Comparison of ENCODE assay signal across 8 cellular contexts in genomic region chr11:46332568-46333128, GRCh38. TPM values are rescaled to one million over a fixed set of nuclear protein-coding genes. Genes with fewer than 3 reads are reported as not detected.
A peak's percentile ranks its signal among the peaks of the same experiment; 100 is the strongest.
DNase-seq lines count a peak whose midpoint lies in the region; ATAC-seq, FAIRE-seq and TF ChIP-seq lines count a peak whose summit lies in the region.

No MANE protein-coding gene starts in this region.

- H3K4me3 ChIP-seq in endothelial cell of umbilical vein (replicated peaks in 1 of 3; ENCODE audit: insufficient read depth in 1 of 3, low read depth in 1 of 3, low read length in 3 of 3) (peak overlapping the region in 1 of 3 experiments; percentile 10), osteoblast (ENCODE audit: insufficient read depth, low read length) (peak overlapping the region; percentile 50), PC-3 (ENCODE audit: low read length) (no peak overlapping the region)

- H3K9me1 ChIP-seq in endothelial cell of umbilical vein (replicated peaks; ENCODE audit: control insufficient read depth, extremely low read depth, insufficient read depth, low read length): no peaks in the 10 kb centered on the region

- no TSS peak for BruUV-seq in endothelial cell of umbilical vein (replicated peaks; lab: Mats Ljungman, UMichigan)
- no TSS peak for BruUV-seq in PC-3 (replicated peaks; lab: Mats Ljungman, UMichigan)

- no peak for FAIRE-seq in endothelial cell of umbilical vein (lab: Jason Lieb, UNC)

- no peaks in the 10 kb centered on the region for H3K4me1 ChIP-seq in endothelial cell of umbilical vein (ENCODE audit: control insufficient read depth, extremely low read depth, insufficient read depth, low read length)
- peaks cover 2% of the 10 kb centered on the region for H3K4me1 ChIP-seq in osteoblast (ENCODE audit: insufficient read depth, low read length)
- H3K4me1 ChIP-seq in PC-3 (ENCODE audit: insufficient read depth, low read length): no peaks in the 10 kb centered on the region

- no peaks in the 10 kb centered on the region for H3F3A ChIP-seq in PC-3 (ENCODE audit: low read length, unreplicated experiment)

- H3K4me3 Mint-ChIP-seq in activated CD4-positive, alpha-beta T cell treated with anti-CD3 and anti-CD28 coated beads for 36 hours: peak overlapping the region; percentile 71

- no peaks in the 10 kb centered on the region for H3K9me2 ChIP-seq in PC-3 (replicated peaks; ENCODE audit: low read length)

- H3K27ac ChIP-seq in endothelial cell of umbilical vein (ENCODE audit: insufficient read depth, low read depth, low read length) (no peak overlapping the region), osteoblast (ENCODE audit: low read depth, low read length) (no peak overlapping the region), PC-3 (ENCODE audit: low read length) (no peak overlapping the region)

- H3K9me3 ChIP-seq in endothelial cell of umbilical vein (replicated peaks; ENCODE audit: control insufficient read depth, insufficient read depth, low read length) (no peaks in the 10 kb centered on the region), osteoblast (ENCODE audit: low read depth, low read length) (no peaks in the 10 kb centered on the region), PC-3 (ENCODE audit: low read length) (no peaks in the 10 kb centered on the region)

- H3K27me3 Mint-ChIP-seq in activated CD4-positive, alpha-beta T cell treated with anti-CD3 and anti-CD28 coated beads for 36 hours: no peaks in the 10 kb centered on the region

- H3K9me3 Mint-ChIP-seq in activated CD4-positive, alpha-beta T cell treated with anti-CD3 and anti-CD28 coated beads for 36 hours (ENCODE audit: low read depth): no peaks in the 10 kb centered on the region

- H3K27me3 ChIP-seq in endothelial cell of umbilical vein (ENCODE audit: control insufficient read depth in 2 of 2, insufficient read depth in 2 of 2, low read length in 2 of 2) (peaks cover 46 to 48% of the 10 kb centered on the region in 2 experiments), osteoblast (ENCODE audit: insufficient read depth, low read length) (peaks cover 59% of the 10 kb centered on the region), PC-3 (ENCODE audit: low read length) (peaks cover 15% of the 10 kb centered on the region)

- H2AFZ ChIP-seq in endothelial cell of umbilical vein (ENCODE audit: low read depth, low read length): no peak overlapping the region
- H2AFZ ChIP-seq in osteoblast (ENCODE audit: low read length): no peak overlapping the region
- no peak overlapping the region for H2AFZ ChIP-seq in PC-3 (ENCODE audit: low read length)

- H3K4me1 Mint-ChIP-seq in activated CD4-positive, alpha-beta T cell treated with anti-CD3 and anti-CD28 coated beads for 36 hours: peaks cover 72% of the 10 kb centered on the region

- peak overlapping the region; percentile 3 for H3K27ac Mint-ChIP-seq in activated CD4-positive, alpha-beta T cell treated with anti-CD3 and anti-CD28 coated beads for 36 hours

- peak; percentile 7 for ATAC-seq in activated CD4-positive, alpha-beta T cell treated with anti-CD3 and anti-CD28 coated beads for 36 hours
- ATAC-seq in PC-3: no peak
- no peak for ATAC-seq in GM21526 (IDR thresholded peaks at IDR 0.05; ENCODE audit: low FRiP score, unreplicated experiment)
- ATAC-seq in GM21576 (IDR thresholded peaks at IDR 0.05; ENCODE audit: unreplicated experiment): no peak

- intact Hi-C loops in activated CD4-positive, alpha-beta T cell treated with anti-CD3 and anti-CD28 coated beads for 36 hours (cut with DNase I, micrococcal nuclease): loop anchor here in 1 of 2 experiments (1.0 to 5.0 kb wide), 2 partner anchors 15 to 1385 kb away; partner anchors contain the start of genes AGBL2 and DGKZ
- intact Hi-C loops in endothelial cell of umbilical vein (cut with micrococcal nuclease): no loop called here
- intact Hi-C loops in PC-3 (cut with micrococcal nuclease): no loop called here

- dilution Hi-C loops in endothelial cell of umbilical vein (cut with MboI; ENCODE audit: extremely low pct_ligation_motif_present, low sequenced_read_pairs): no loop called here

- no peaks in the 10 kb centered on the region for H4K20me1 ChIP-seq in endothelial cell of umbilical vein (replicated peaks; ENCODE audit: control insufficient read depth, extremely low read depth, insufficient read depth, low read length)
- no peaks in the 10 kb centered on the region for H4K20me1 ChIP-seq in osteoblast (ENCODE audit: insufficient read depth, low read length)
- H4K20me1 ChIP-seq in PC-3 (ENCODE audit: low read length): no peaks in the 10 kb centered on the region

- H3K36me3 Mint-ChIP-seq in activated CD4-positive, alpha-beta T cell treated with anti-CD3 and anti-CD28 coated beads for 36 hours (ENCODE audit: low read depth): no peaks in the 10 kb centered on the region

- CTCF ChIA-PET in activated CD4-positive, alpha-beta T cell treated with anti-CD3 and anti-CD28 coated beads for 36 hours (lab: Charles Lee): interaction anchor here (0.9 to 10.2 kb wide), 5 partner anchors 14 to 94 kb away, joined by 3 to 139 read pairs (median 4); partner anchors contain the start of gene DGKZ
- CTCF ChIA-PET in endothelial cell of umbilical vein (lab: Charles Lee) (interaction anchor here (0.9 to 1.2 kb wide), 5 partner anchors 9 to 53 kb away, joined by 3 to 4 read pairs (median 4); no protein-coding TSS in a partner anchor), PC-3 (lab: Charles Lee) (no interaction called here)

- DNase-seq in GM03348 (ENCODE audit: low spot score) (peak; percentile 35), endothelial cell of umbilical vein (ENCODE audit: low read depth, low spot score) (no peak), osteoblast (ENCODE audit: insufficient read length, low spot score, missing footprints) (no peak), PC-3 (no peak), HCEC 1CT (no peak)
- DNase-seq in activated CD4-positive, alpha-beta T cell treated with anti-CD3 and anti-CD28 coated beads for 36 hours: peak; percentile 75

- H3K79me2 ChIP-seq in endothelial cell of umbilical vein (ENCODE audit: control insufficient read depth, insufficient read depth, low read length): no peaks in the 10 kb centered on the region
- H3K79me2 ChIP-seq in osteoblast (ENCODE audit: insufficient read depth, low read length): no peaks in the 10 kb centered on the region
- H3K79me2 ChIP-seq in PC-3 (ENCODE audit: low read length): no peaks in the 10 kb centered on the region

- H3K36me3 ChIP-seq in endothelial cell of umbilical vein (ENCODE audit: control insufficient read depth in 2 of 2, extremely low read depth in 1 of 2, insufficient read depth in 2 of 2, low read length in 2 of 2) (no peaks in the 10 kb centered on the region), osteoblast (ENCODE audit: insufficient read depth, low read length) (no peaks in the 10 kb centered on the region), PC-3 (ENCODE audit: low read depth, low read length) (no peaks in the 10 kb centered on the region)

- POLR2A ChIA-PET in activated CD4-positive, alpha-beta T cell treated with anti-CD3 and anti-CD28 coated beads for 36 hours (lab: Charles Lee): no interaction called here
- POLR2A ChIA-PET in endothelial cell of umbilical vein (lab: Charles Lee) (no interaction called here), PC-3 (lab: Charles Lee; ENCODE audit: unreplicated experiment) (no interaction called here)

- H3K9ac ChIP-seq in endothelial cell of umbilical vein (replicated peaks; ENCODE audit: extremely low read depth, insufficient read depth, low read length): no peak overlapping the region
- H3K9ac ChIP-seq in PC-3 (ENCODE audit: low read length): no peak overlapping the region

- no peak overlapping the region for H3K4me2 ChIP-seq in endothelial cell of umbilical vein (ENCODE audit: insufficient read depth, low read length)
- H3K4me2 ChIP-seq in osteoblast (ENCODE audit: insufficient read depth, low read length): peak overlapping the region; percentile 60
- H3K4me2 ChIP-seq in PC-3 (ENCODE audit: low read length): no peak overlapping the region

- TF ChIP-seq CTCF in endothelial cell of umbilical vein (IDR thresholded peaks at IDR 0.05; ENCODE audit: extremely low read depth in 1 of 2, insufficient read depth in 1 of 2, low read depth in 1 of 2, low read length in 2 of 2): no peak
- TF ChIP-seq CTCF in osteoblast (IDR thresholded peaks at IDR 0.05; ENCODE audit: extremely low read depth, low read depth, low read length): no peak
- TF ChIP-seq CTCF in PC-3 (conservative IDR thresholded peaks at IDR 0.05; ENCODE audit: low read depth, low read length): no peak

- TF ChIP-seq POLR2A in endothelial cell of umbilical vein (IDR thresholded peaks at IDR 0.05; ENCODE audit: low read depth, low read length): no peak

RNA-seq across cellular contexts. Expression of gene DGKZ, which starts 14.6 kb away (rescaled TPM):
- 100 to 1,000 TPM in 1 of 2 experiments, 10 to 100 TPM in 1; 87.6 to 101 TPM for total RNA-seq in activated CD4-positive, alpha-beta T cell treated with anti-CD3 and anti-CD28 coated beads for 36 hours
- total RNA-seq in endothelial cell of umbilical vein (87.1 and 88.8 TPM in 2 replicates), osteoblast (47.1 and 52.5 TPM in 2 replicates), PC-3 (2014; rRNA removed) (70.2 and 91.0 TPM in 2 replicates)
- polyA plus RNA-seq in endothelial cell of umbilical vein: 127 and 170 TPM in 2 replicates
- polyA plus RNA-seq in endothelial cell of umbilical vein (2011; cell fraction: cytosol; rRNA removed): 69.0 and 76.0 TPM in 2 replicates
- 204 and 251 TPM in 2 replicates for polyA plus RNA-seq in endothelial cell of umbilical vein (2011; cell fraction: nucleus; rRNA removed)
- polyA plus RNA-seq in endothelial cell of umbilical vein (2012): 59.6 and 63.6 TPM in 2 replicates
- 55.0 and 79.1 TPM in 2 replicates for polyA minus RNA-seq in endothelial cell of umbilical vein
- 71.7 TPM for polyA minus RNA-seq in endothelial cell of umbilical vein (2011; cell fraction: cytosol; rRNA and poly(A)+ RNA removed)
- 47.8 and 91.7 TPM in 2 replicates for polyA minus RNA-seq in endothelial cell of umbilical vein (2011; cell fraction: nucleus; rRNA and poly(A)+ RNA removed)

RNA-seq across cellular contexts. Expression of gene MDK, which starts 48.8 kb away (rescaled TPM):
- 1 to 10 TPM; 3.0 to 6.7 TPM for total RNA-seq in activated CD4-positive, alpha-beta T cell treated with anti-CD3 and anti-CD28 coated beads for 36 hours
- total RNA-seq in endothelial cell of umbilical vein (331 and 336 TPM in 2 replicates), osteoblast (27.5 and 27.7 TPM in 2 replicates), PC-3 (2014; rRNA removed) (184 and 232 TPM in 2 replicates)
- polyA plus RNA-seq in endothelial cell of umbilical vein: 893 and 985 TPM in 2 replicates
- polyA plus RNA-seq in endothelial cell of umbilical vein (2011; cell fraction: cytosol; rRNA removed): 1,084 and 1,357 TPM in 2 replicates
- polyA plus RNA-seq in endothelial cell of umbilical vein (2011; cell fraction: nucleus; rRNA removed): 265 and 313 TPM in 2 replicates
- 568 and 909 TPM in 2 replicates for polyA plus RNA-seq in endothelial cell of umbilical vein (2012)
- polyA minus RNA-seq in endothelial cell of umbilical vein: 140 and 146 TPM in 2 replicates
- not detected for polyA minus RNA-seq in endothelial cell of umbilical vein (2011; cell fraction: cytosol; rRNA and poly(A)+ RNA removed)
- 15.5 and 33.7 TPM in 2 replicates for polyA minus RNA-seq in endothelial cell of umbilical vein (2011; cell fraction: nucleus; rRNA and poly(A)+ RNA removed)

RNA-seq across cellular contexts. Expression of gene CREB3L1, which starts 55.2 kb away (rescaled TPM):
- under 1 TPM in 1 of 2 experiments, not detected in 1; 0.19 TPM for total RNA-seq in activated CD4-positive, alpha-beta T cell treated with anti-CD3 and anti-CD28 coated beads for 36 hours
- 0.78 and 0.84 TPM in 2 replicates for total RNA-seq in endothelial cell of umbilical vein
- polyA plus RNA-seq in endothelial cell of umbilical vein: 0.22 and 0.23 TPM in 2 replicates
- 0.34 and 0.41 TPM in 2 replicates for polyA plus RNA-seq in endothelial cell of umbilical vein (2011; cell fraction: cytosol; rRNA removed)
- 0.13 and 0.20 TPM in 2 replicates for polyA plus RNA-seq in endothelial cell of umbilical vein (2011; cell fraction: nucleus; rRNA removed)
- polyA plus RNA-seq in endothelial cell of umbilical vein (2012): 0.68 and 1.3 TPM in 2 replicates
- 0.19 and 1.5 TPM in 2 replicates for polyA minus RNA-seq in endothelial cell of umbilical vein
- polyA minus RNA-seq in endothelial cell of umbilical vein (2011; cell fraction: cytosol; rRNA and poly(A)+ RNA removed): 2.8 TPM
- polyA minus RNA-seq in endothelial cell of umbilical vein (2011; cell fraction: nucleus; rRNA and poly(A)+ RNA removed): not detected in 2 replicates
- 30.1 and 33.3 TPM in 2 replicates for total RNA-seq in osteoblast
- 1.1 and 1.4 TPM in 2 replicates for total RNA-seq in PC-3 (2014; rRNA removed)

RNA-seq across cellular contexts. Expression of gene CHRM4, which starts 58.9 kb away (rescaled TPM):
- total RNA-seq in activated CD4-positive, alpha-beta T cell treated with anti-CD3 and anti-CD28 coated beads for 36 hours: under 1 TPM in 1 of 2 experiments, not detected in 1; 0.19 TPM
- total RNA-seq in endothelial cell of umbilical vein: 0.22 TPM in 1 of 2 replicates, not detected in the other
- 0.04 and 0.13 TPM in 2 replicates for polyA plus RNA-seq in endothelial cell of umbilical vein
- 0.05 and 0.13 TPM in 2 replicates for polyA plus RNA-seq in endothelial cell of umbilical vein (2011; cell fraction: cytosol; rRNA removed)
- polyA plus RNA-seq in endothelial cell of umbilical vein (2011; cell fraction: nucleus; rRNA removed): 0.29 and 0.38 TPM in 2 replicates
- polyA plus RNA-seq in endothelial cell of umbilical vein (2012): 0.21 and 0.27 TPM in 2 replicates
- polyA minus RNA-seq in endothelial cell of umbilical vein: 0.19 TPM in 1 of 2 replicates, not detected in the other
- polyA minus RNA-seq in endothelial cell of umbilical vein (2011; cell fraction: cytosol; rRNA and poly(A)+ RNA removed): not detected
- polyA minus RNA-seq in endothelial cell of umbilical vein (2011; cell fraction: nucleus; rRNA and poly(A)+ RNA removed): 0.58 TPM in 1 of 2 replicates, not detected in the other
- 0.29 and 0.36 TPM in 2 replicates for total RNA-seq in osteoblast
- total RNA-seq in PC-3 (2014; rRNA removed): not detected in 2 replicates

Comparison
In these comparisons a context has a peak if more than half of its experiments do, and no peak if none do; other contexts are left out.
1. DNase-seq: peak in GM03348 (single experiment) and activated CD4-positive, alpha-beta T cell treated with anti-CD3 and anti-CD28 coated beads for 36 hours (single experiment); none in endothelial cell of umbilical vein (single experiment), osteoblast (single experiment), PC-3 (single experiment) and HCEC 1CT (single experiment).
2. RNA of gene CREB3L1, which starts 55.2 kb away (total RNA-seq): 30.1 to 33.3 TPM in osteoblast; 1.1 to 1.4 TPM in PC-3, 0.78 to 0.84 TPM in endothelial cell of umbilical vein and 0.19 TPM in activated CD4-positive, alpha-beta T cell treated with anti-CD3 and anti-CD28 coated beads for 36 hours; every median in the first group is over 10 times any median in the second.